In the genomic region with DNA sequence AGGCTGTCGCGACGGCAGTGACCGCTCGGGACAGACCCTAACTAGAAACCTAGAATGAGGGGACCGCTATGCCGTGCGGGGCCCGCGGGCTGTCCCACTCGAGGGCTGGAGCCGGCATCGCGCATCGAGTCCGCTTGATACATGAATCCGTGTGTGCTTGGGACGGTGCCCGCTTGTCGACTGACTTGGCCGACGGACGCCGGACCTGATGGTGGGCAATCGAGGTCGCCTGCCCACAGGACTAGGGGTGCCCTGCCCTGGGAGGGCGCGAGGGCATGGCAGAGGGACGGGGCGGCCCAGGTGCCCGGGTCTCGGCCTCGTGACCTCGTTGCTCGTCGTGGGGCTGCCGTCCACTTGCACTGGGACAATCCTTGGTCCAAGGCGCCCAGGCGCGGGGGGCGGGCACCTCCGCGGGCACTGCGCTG, we compare ENCODE assay signal across 8 cellular contexts. TPM values are rescaled to one million over a fixed set of nuclear protein-coding genes. Genes with fewer than 3 reads are reported as not detected.
DNase-seq lines count a peak whose midpoint lies in the region; ATAC-seq and TF ChIP-seq lines count a peak whose summit lies in the region.

No MANE protein-coding gene starts in this region.

- H3K4me3 Mint-ChIP-seq in stimulated activated naive CD8-positive, alpha-beta T cell treated with anti-CD3 and anti-CD28 coated beads, Interleukin-15, amount 100 ng/mL, for 72 hours: peak overlapping the region; percentile 94 to 97

- CTCF ChIA-PET in Panc1 (lab: Charles Lee): interaction anchor here (1.5 kb wide), 1 partner anchor 30 kb away, joined by 3 read pairs; no protein-coding TSS in a partner anchor

- ATAC-seq in Panc1: 0 out of 2 replicates have a peak, but pooled peaks have one; percentile 2
- peak; percentile 19 for ATAC-seq in stimulated activated naive CD8-positive, alpha-beta T cell treated with anti-CD3 and anti-CD28 coated beads, Interleukin-15, amount 100 ng/mL, for 72 hours

- no peaks in the 10 kb centered on the region for H3K27me3 ChIP-seq in Panc1 (ENCODE audit: control insufficient read depth, insufficient read depth, low read length)
- H3K27me3 ChIP-seq in brain microvascular endothelial cell (replicated peaks): no peaks in the 10 kb centered on the region
- H3K27me3 ChIP-seq in liver (ENCODE audit: control insufficient read depth in 4 of 4, insufficient read depth in 4 of 4, low read length in 3 of 4): no peaks in the 10 kb centered on the region

- POLR2A ChIA-PET in Panc1 (lab: Charles Lee): no interaction called here

- BruUV-seq in Panc1 (replicated peaks; lab: Mats Ljungman, UMichigan): no TSS peak

- intact Hi-C loops in Panc1 (cut with micrococcal nuclease; ENCODE audit: unreplicated experiment): no loop called here

- peak overlapping the region; percentile 71 to 88 for H3K9ac ChIP-seq in liver (ENCODE audit: low read depth in 1 of 2, low read length in 2 of 2)

- peak overlapping the region; percentile 100 for H3K27ac Mint-ChIP-seq in stimulated activated naive CD8-positive, alpha-beta T cell treated with anti-CD3 and anti-CD28 coated beads, Interleukin-15, amount 100 ng/mL, for 72 hours

- H3K36me3 ChIP-seq in Panc1 (ENCODE audit: control insufficient read depth, insufficient read depth, low read length) (peaks cover 14% of the 10 kb centered on the region), brain microvascular endothelial cell (replicated peaks) (peaks cover 13% of the 10 kb centered on the region), liver (ENCODE audit: control insufficient read depth in 4 of 4, insufficient read depth in 3 of 4, low read depth in 1 of 4, low read length in 3 of 4) (peaks cover 0 to 8% (median 4%) of the 10 kb centered on the region in 4 donors)

- H3K27me3 Mint-ChIP-seq in stimulated activated naive CD8-positive, alpha-beta T cell treated with anti-CD3 and anti-CD28 coated beads, Interleukin-15, amount 100 ng/mL, for 72 hours: no peaks in the 10 kb centered on the region

- TF ChIP-seq RAD21 in liver (IDR thresholded peaks at IDR 0.05): no peak

- H3K27ac ChIP-seq in Panc1 (ENCODE audit: low read length): peak overlapping the region; percentile 99
- peak overlapping the region; percentile 98 for H3K27ac ChIP-seq in brain microvascular endothelial cell
- peak overlapping the region; percentile 99 for H3K27ac ChIP-seq in liver (ENCODE audit: low read depth in 1 of 2, low read length in 2 of 2)

- peaks cover 27% of the 10 kb centered on the region for H3K4me1 ChIP-seq in Panc1 (ENCODE audit: control insufficient read depth, insufficient read depth, low read length)
- H3K4me1 ChIP-seq in liver (ENCODE audit: control insufficient read depth in 4 of 4, insufficient read depth in 4 of 4, low read length in 3 of 4): peaks cover 8 to 37% (median 19%) of the 10 kb centered on the region in 4 donors

- peaks cover 52% of the 10 kb centered on the region for H3K4me1 Mint-ChIP-seq in stimulated activated naive CD8-positive, alpha-beta T cell treated with anti-CD3 and anti-CD28 coated beads, Interleukin-15, amount 100 ng/mL, for 72 hours

- peak overlapping the region; percentile 75 to 78 for H3K4me3 ChIP-seq in Panc1 (ENCODE audit: low read depth in 2 of 2, low read length in 2 of 2)
- H3K4me3 ChIP-seq in brain microvascular endothelial cell (ENCODE audit: low read depth, low read length): peak overlapping the region; percentile 56
- peak overlapping the region; percentile 37 to 65 (median 38) for H3K4me3 ChIP-seq in liver (ENCODE audit: low read depth in 1 of 3, low read length in 3 of 3)

- H3K9me3 Mint-ChIP-seq in stimulated activated naive CD8-positive, alpha-beta T cell treated with anti-CD3 and anti-CD28 coated beads, Interleukin-15, amount 100 ng/mL, for 72 hours: no peaks in the 10 kb centered on the region

- H3K9me3 ChIP-seq in Panc1 (ENCODE audit: control insufficient read depth, insufficient read depth, low read depth, low read length): no peaks in the 10 kb centered on the region
- H3K9me3 ChIP-seq in liver (ENCODE audit: control insufficient read depth in 4 of 4, low read length in 3 of 4): no peaks in the 10 kb centered on the region

- peak; percentile 92 for DNase-seq in activated CD8-positive, alpha-beta memory T cell treated with anti-CD3 and anti-CD28 coated beads for 24 hours
- no peak for DNase-seq in activated CD8-positive, alpha-beta memory T cell treated with anti-CD3 and anti-CD28 coated beads, Interleukin-2, amount 50 U/mL, for 4 hours
- DNase-seq in Panc1 (ENCODE audit: low read depth, low spot score) (no peak), brain microvascular endothelial cell (no peak), DMS53 (lab: John Stamatoyannopoulos, UW) (no peak), retina (no peak)
- DNase-seq in stimulated activated naive CD8-positive, alpha-beta T cell treated with anti-CD3 and anti-CD28 coated beads, Interleukin-15, amount 100 ng/mL, for 72 hours: peak in 1 of 2 donors; percentile 81

- in situ Hi-C loops in Panc1 (cut with HindIII; ENCODE audit: low pct_unique_long_range_greater_than_20kb, low sequenced_read_pairs): no loop called here
- in situ Hi-C loops in brain microvascular endothelial cell (cut with HindIII; ENCODE audit: low pct_ligation_motif_present, low sequenced_read_pairs): no loop called here

- TF ChIP-seq CTCF in Panc1 (IDR thresholded peaks at IDR 0.05) (no peak), brain microvascular endothelial cell (IDR thresholded peaks at IDR 0.05; ENCODE audit: low read depth, low read length, missing control alignments) (no peak), liver (IDR thresholded peaks at IDR 0.05; ENCODE audit: low read depth, low read length, missing input control) (no peak)

- 9% methylated on average over 44 of the region's 44 CpGs for WGBS in liver

TF ChIP-seq in liver, 16 proteins besides CTCF, POLR2A, EP300 and RAD21:
- TF ChIP-seq, protein P1, sequence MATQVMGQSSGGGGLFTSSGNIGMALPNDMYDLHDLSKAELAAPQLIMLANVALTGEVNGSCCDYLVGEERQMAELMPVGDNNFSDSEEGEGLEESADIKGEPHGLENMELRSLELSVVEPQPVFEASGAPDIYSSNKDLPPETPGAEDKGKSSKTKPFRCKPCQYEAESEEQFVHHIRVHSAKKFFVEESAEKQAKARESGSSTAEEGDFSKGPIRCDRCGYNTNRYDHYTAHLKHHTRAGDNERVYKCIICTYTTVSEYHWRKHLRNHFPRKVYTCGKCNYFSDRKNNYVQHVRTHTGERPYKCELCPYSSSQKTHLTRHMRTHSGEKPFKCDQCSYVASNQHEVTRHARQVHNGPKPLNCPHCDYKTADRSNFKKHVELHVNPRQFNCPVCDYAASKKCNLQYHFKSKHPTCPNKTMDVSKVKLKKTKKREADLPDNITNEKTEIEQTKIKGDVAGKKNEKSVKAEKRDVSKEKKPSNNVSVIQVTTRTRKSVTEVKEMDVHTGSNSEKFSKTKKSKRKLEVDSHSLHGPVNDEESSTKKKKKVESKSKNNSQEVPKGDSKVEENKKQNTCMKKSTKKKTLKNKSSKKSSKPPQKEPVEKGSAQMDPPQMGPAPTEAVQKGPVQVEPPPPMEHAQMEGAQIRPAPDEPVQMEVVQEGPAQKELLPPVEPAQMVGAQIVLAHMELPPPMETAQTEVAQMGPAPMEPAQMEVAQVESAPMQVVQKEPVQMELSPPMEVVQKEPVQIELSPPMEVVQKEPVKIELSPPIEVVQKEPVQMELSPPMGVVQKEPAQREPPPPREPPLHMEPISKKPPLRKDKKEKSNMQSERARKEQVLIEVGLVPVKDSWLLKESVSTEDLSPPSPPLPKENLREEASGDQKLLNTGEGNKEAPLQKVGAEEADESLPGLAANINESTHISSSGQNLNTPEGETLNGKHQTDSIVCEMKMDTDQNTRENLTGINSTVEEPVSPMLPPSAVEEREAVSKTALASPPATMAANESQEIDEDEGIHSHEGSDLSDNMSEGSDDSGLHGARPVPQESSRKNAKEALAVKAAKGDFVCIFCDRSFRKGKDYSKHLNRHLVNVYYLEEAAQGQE (IDR thresholded peaks at IDR 0.05): no peak
- TF ChIP-seq TAF1 (conservative IDR thresholded peaks at IDR 0.05): no peak
- no peak for TF ChIP-seq JUND (IDR thresholded peaks at IDR 0.05)
- TF ChIP-seq FOXA1 (IDR thresholded peaks at IDR 0.05): no peak
- TF ChIP-seq MAX (IDR thresholded peaks at IDR 0.05): no peak
- TF ChIP-seq ATF3 (IDR thresholded peaks at IDR 0.05): no peak
- no peak for TF ChIP-seq RXRA (IDR thresholded peaks at IDR 0.05)
- no peak for TF ChIP-seq SP1 (IDR thresholded peaks at IDR 0.05)

RNA-seq across cellular contexts. Expression of gene PTMA, which starts 0.7 kb away (rescaled TPM):
- 1,390 TPM for total RNA-seq in Panc1 (2021; ENCODE audit: unreplicated experiment)
- polyA plus RNA-seq in Panc1 (2012; ENCODE audit: insufficient read length): 1,958 TPM
- total RNA-seq in liver: 100 to 1,000 TPM; 201 to 422 TPM
- polyA plus RNA-seq in liver: 100 to 1,000 TPM; 310 to 523 TPM
